ENCODE assay signal across 21 cellular contexts in the genomic region with DNA sequence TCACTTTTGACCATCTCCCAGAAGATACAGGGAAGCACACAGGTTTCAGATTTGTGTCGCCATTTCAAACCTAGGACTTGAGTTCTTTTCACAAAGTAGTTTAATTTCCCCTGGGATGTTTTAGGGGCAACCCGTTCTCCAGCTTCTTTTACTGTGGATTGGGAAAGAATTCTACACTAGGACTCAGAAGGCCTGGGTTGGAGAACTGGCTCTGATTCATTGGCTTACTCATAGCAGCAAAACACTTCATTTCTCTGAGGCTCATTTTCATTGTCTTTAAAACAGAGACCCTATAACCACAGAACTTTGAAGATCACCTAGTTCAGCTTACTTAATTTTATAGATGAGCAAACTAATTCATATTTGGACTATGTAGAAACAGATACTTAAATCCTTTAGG.
DNase-seq lines count a peak whose midpoint lies in the region; ATAC-seq and TF ChIP-seq lines count a peak whose summit lies in the region.
"Had no signal": no experiment of that assay in that cellular context is flagged by ENCODE, and none has a peak within 500 bp of the region (broad histone marks: within the 10 kb centered on the region; RNA-seq: fewer than 3 reads in every experiment).

No MANE protein-coding gene starts in this region.

- no peaks in the 10 kb centered on the region for H3K79me2 ChIP-seq in Karpas-422 (ENCODE audit: low read length)

- H3K9me3 Mint-ChIP-seq in HFFc6, result no peaks in the 10 kb centered on the region
- H3K9me3 Mint-ChIP-seq: CD4-positive, alpha-beta T cell had no signal

- H3K27ac Mint-ChIP-seq in HFFc6, result peak overlapping the region; percentile 76; the same call in 1 of the 2 replicates
- H3K27ac Mint-ChIP-seq: activated naive CD4-positive, alpha-beta T cell treated with anti-CD3 and anti-CD28 coated beads, Interleukin-2, amount 10 ng/mL, durations not matched to agents 7 days and 5 days; CD4-positive, alpha-beta T cell; stimulated activated memory B cell treated with anti-CD40 and anti-IgM and Interleukin-4, amounts not matched to agents 10 μg/mL and 1 μg/mL and 100 μg/mL, for 72 hours had no signal

- H2AFZ ChIP-seq in Karpas-422 (ENCODE audit: low read length), result no peak overlapping the region

- H3K4me3 Mint-ChIP-seq in HFFc6, result peak overlapping the region; percentile 72; the same call in 1 of the 2 replicates
- H3K4me3 Mint-ChIP-seq: activated naive CD4-positive, alpha-beta T cell treated with anti-CD3 and anti-CD28 coated beads, Interleukin-2, amount 10 ng/mL, durations not matched to agents 7 days and 5 days; brain; CD4-positive, alpha-beta T cell; stimulated activated memory B cell treated with anti-CD40 and anti-IgM and Interleukin-4, amounts not matched to agents 10 μg/mL and 1 μg/mL and 100 μg/mL, for 72 hours had no signal

- H3K9ac ChIP-seq in Karpas-422 (ENCODE audit: low read length), result no peak overlapping the region

- no peak for ATAC-seq in HG03520 (IDR thresholded peaks at IDR 0.05; ENCODE audit: unreplicated experiment)
- ATAC-seq: K562; left lobe of liver; stimulated activated memory B cell treated with anti-CD40 and anti-IgM and Interleukin-4, amounts not matched to agents 10 μg/mL and 1 μg/mL and 100 μg/mL, for 72 hours had no signal

- H3K4me2 ChIP-seq in Karpas-422 (ENCODE audit: low read depth, low read length, poor library complexity, severe bottlenecking), result no peak overlapping the region

- H3K4me3 ChIP-seq in astrocyte of the spinal cord (ENCODE audit: low read depth, low read length) (no peak overlapping the region), foreskin fibroblast (ENCODE audit: low read depth in 1 of 2, low read length in 2 of 2) (no peak overlapping the region), Karpas-422 (ENCODE audit: low read length) (no peak overlapping the region)
- H3K4me3 ChIP-seq: K562, thyroid gland had no signal

- H3K9me3 ChIP-seq in Karpas-422 (ENCODE audit: low read length), result no peaks in the 10 kb centered on the region
- H3K9me3 ChIP-seq: neutrophil, thyroid gland had no signal

- no peaks in the 10 kb centered on the region for H3K4me1 ChIP-seq in Karpas-422 (ENCODE audit: low read length)
- H3K4me1 ChIP-seq: thyroid gland had no signal

- H3K9me2 ChIP-seq in Karpas-422 (replicated peaks; ENCODE audit: insufficient read depth, low read length), result no peaks in the 10 kb centered on the region

- TF ChIP-seq CTCF in HFFc6 (IDR thresholded peaks at IDR 0.05), result no peak
- TF ChIP-seq CTCF in astrocyte of the spinal cord (IDR thresholded peaks at IDR 0.05; ENCODE audit: low read depth, low read length), result no peak
- no peak for TF ChIP-seq CTCF in foreskin fibroblast (IDR thresholded peaks at IDR 0.05; ENCODE audit: low read depth, low read length)

- no peaks in the 10 kb centered on the region for H3K27me3 ChIP-seq in Karpas-422 (ENCODE audit: low read length)
- H3K27me3 ChIP-seq: neutrophil, thyroid gland had no signal

- no peaks in the 10 kb centered on the region for H4K20me1 ChIP-seq in Karpas-422 (ENCODE audit: insufficient read depth, low read depth, low read length)

- no peaks in the 10 kb centered on the region for H3K36me3 ChIP-seq in Karpas-422 (ENCODE audit: insufficient read depth, low read length)
- H3K36me3 ChIP-seq: neutrophil, thyroid gland had no signal

- no peak overlapping the region for H3K27ac ChIP-seq in Karpas-422 (ENCODE audit: low read length)
- H3K27ac ChIP-seq: HL-60, neutrophil, thyroid gland had no signal

- peaks cover 25% of the 10 kb centered on the region for H3K4me1 Mint-ChIP-seq in HFFc6 (ENCODE audit: low read depth)
- H3K4me1 Mint-ChIP-seq: activated naive CD4-positive, alpha-beta T cell treated with anti-CD3 and anti-CD28 coated beads, Interleukin-2, amount 10 ng/mL, durations not matched to agents 7 days and 5 days; stimulated activated memory B cell treated with anti-CD40 and anti-IgM and Interleukin-4, amounts not matched to agents 10 μg/mL and 1 μg/mL and 100 μg/mL, for 72 hours had no signal

- in situ Hi-C loops in astrocyte of the spinal cord (cut with HindIII; ENCODE audit: low sequenced_read_pairs), result no loop called here

- H3K27me3 Mint-ChIP-seq in HFFc6 (ENCODE audit: insufficient read depth), result peaks cover 8% of the 10 kb centered on the region; the same call in 1 of the 2 replicates
- H3K27me3 Mint-ChIP-seq: activated naive CD4-positive, alpha-beta T cell treated with anti-CD3 and anti-CD28 coated beads, Interleukin-2, amount 10 ng/mL, durations not matched to agents 7 days and 5 days; brain; stimulated activated memory B cell treated with anti-CD40 and anti-IgM and Interleukin-4, amounts not matched to agents 10 μg/mL and 1 μg/mL and 100 μg/mL, for 72 hours had no signal

- DNase-seq in A172 (ENCODE audit: low spot score), result peak; percentile 57
- DNase-seq in HFFc6, result peak; percentile 59
- peak; percentile 65 for DNase-seq in astrocyte of the spinal cord (ENCODE audit: low read depth, low spot score)
- peak; percentile 76 to 88 for DNase-seq in foreskin fibroblast
- DNase-seq in NCI-H146 treated with DMSO at 0.1 percent for 48 hours (lab: John Stamatoyannopoulos, UW; ENCODE audit: unreplicated experiment), result no peak
- DNase-seq in Karpas-422, result no peak
- DNase-seq in DMS153 treated with DMSO at 0.1 percent for 48 hours (lab: John Stamatoyannopoulos, UW; ENCODE audit: unreplicated experiment), result no peak
- DNase-seq: 8988T; activated naive CD4-positive, alpha-beta T cell treated with anti-CD3 and anti-CD28 coated beads, Interleukin-2, amount 10 ng/mL, durations not matched to agents 7 days and 5 days; CD4-positive, alpha-beta T cell; DMS79; effector CD4-positive, alpha-beta T cell; NCI-H524 treated with DMSO at 0.1 percent for 48 hours; thyroid gland had no signal

- no peaks in the 10 kb centered on the region for H3K36me3 Mint-ChIP-seq in HFFc6 (ENCODE audit: low read depth)
- H3K36me3 Mint-ChIP-seq: activated naive CD4-positive, alpha-beta T cell treated with anti-CD3 and anti-CD28 coated beads, Interleukin-2, amount 10 ng/mL, durations not matched to agents 7 days and 5 days; brain; stimulated activated memory B cell treated with anti-CD40 and anti-IgM and Interleukin-4, amounts not matched to agents 10 μg/mL and 1 μg/mL and 100 μg/mL, for 72 hours had no signal

Comparison
In these comparisons a context has a peak if more than half of its experiments do, and no peak if none do; other contexts are left out.
1. DNase-seq: peak in A172 (single experiment), HFFc6 (single experiment), astrocyte of the spinal cord (single experiment) and foreskin fibroblast (2 of 2); none in NCI-H146 treated with DMSO at 0.1 percent for 48 hours (single experiment), Karpas-422 (single experiment) and DMS153 treated with DMSO at 0.1 percent for 48 hours (single experiment).